Comparison of ENCODE assay signal across 14 cellular contexts in genomic region chr2:150572961-150573395, GRCh38.
DNase-seq lines count a peak whose midpoint lies in the region; ATAC-seq and TF ChIP-seq lines count a peak whose summit lies in the region.
"Had no signal": no experiment of that assay in that cellular context is flagged by ENCODE, and none has a peak within 500 bp of the region (broad histone marks: within the 10 kb centered on the region; RNA-seq: fewer than 3 reads in every experiment).

No MANE protein-coding gene starts in this region.

- no peaks in the 10 kb centered on the region for H3K36me3 ChIP-seq in colonic mucosa

- H3K27ac Mint-ChIP-seq in Calu3 (ENCODE audit: unreplicated experiment), result no peak overlapping the region
- H3K27ac Mint-ChIP-seq: brain had no signal

- intact Hi-C loops in colonic mucosa (cut with DNase I), result no loop called here
- intact Hi-C loops in Calu3 (cut with micrococcal nuclease; ENCODE audit: unreplicated experiment), result no loop called here

- H3K27me3 Mint-ChIP-seq in Calu3 (ENCODE audit: unreplicated experiment), result no peaks in the 10 kb centered on the region

- no peaks in the 10 kb centered on the region for H3K27me3 ChIP-seq in colonic mucosa

- H3K4me3 Mint-ChIP-seq in Calu3 (ENCODE audit: low read depth, unreplicated experiment), result no peak overlapping the region
- H3K4me3 Mint-ChIP-seq: brain had no signal

- no peak overlapping the region for H3K9ac ChIP-seq in colonic mucosa (ENCODE audit: low read depth in 2 of 2, low read length in 2 of 2)

- ATAC-seq in GM18499 (IDR thresholded peaks at IDR 0.05; ENCODE audit: insufficient read depth, unreplicated experiment) (peak; percentile 99), GM19467 (IDR thresholded peaks at IDR 0.05; ENCODE audit: unreplicated experiment) (peak; percentile 91), HG02870 (IDR thresholded peaks at IDR 0.05; ENCODE audit: unreplicated experiment) (peak; percentile 88), HG03521 (IDR thresholded peaks at IDR 0.05; ENCODE audit: unreplicated experiment) (peak; percentile 90)
- ATAC-seq: Right ventricle myocardium inferior had no signal

- TF ChIP-seq CTCF in colonic mucosa (IDR thresholded peaks at IDR 0.05) (no peak), Calu3 (IDR thresholded peaks at IDR 0.05; ENCODE audit: unreplicated experiment) (no peak)

- no TSS peak for BruUV-seq in Calu3 (replicated peaks; lab: Mats Ljungman, UMichigan)

- peaks cover 10% of the 10 kb centered on the region for H3K4me1 Mint-ChIP-seq in Calu3 (ENCODE audit: low read depth, unreplicated experiment)

- H3K27ac ChIP-seq in colonic mucosa, result no peak overlapping the region

- H3K9me3 Mint-ChIP-seq in Calu3 (ENCODE audit: low read depth, unreplicated experiment), result no peaks in the 10 kb centered on the region

- CTCF ChIA-PET in Calu3 (lab: Charles Lee), result no interaction called here

- no peaks in the 10 kb centered on the region for H3K9me3 ChIP-seq in colonic mucosa

- H3K36me3 Mint-ChIP-seq in Calu3 (ENCODE audit: insufficient read depth, unreplicated experiment), result no peaks in the 10 kb centered on the region

- no peaks in the 10 kb centered on the region for H3K4me1 ChIP-seq in colonic mucosa

- DNase-seq in colonic mucosa, result no peak
- no peak for DNase-seq in NCI-H2107 treated with DMSO at 0.1 percent for 48 hours (lab: John Stamatoyannopoulos, UW; ENCODE audit: unreplicated experiment)
- DNase-seq in mesenteric fat pad (ENCODE audit: low spot score), result no peak
- DNase-seq in Calu3, result no peak
- DNase-seq: activated T-cell treated with anti-CD3 and anti-CD28 coated beads, Interleukin-2, amount 50 U/mL, for 48 hours; DMS79 treated with DMSO at 0.1 percent for 48 hours; NCI-H446; stimulated activated CD4-positive, alpha-beta T cell treated with anti-CD3 and anti-CD28 coated beads, Interleukin-12 subunit alpha, Interleukin-12 subunit beta, amount 100 ng/mL, for 4 hours had no signal

- H3K4me3 ChIP-seq in colonic mucosa, result no peak overlapping the region
